Comparison of ENCODE assay signal across 10 cellular contexts in genomic region chr10:74011762-74012161, GRCh38. TPM values are rescaled to one million over a fixed set of nuclear protein-coding genes. Genes with fewer than 3 reads are reported as not detected.
DNase-seq lines count a peak whose midpoint lies in the region; TF ChIP-seq lines count a peak whose summit lies in the region.
"Had no signal": no experiment of that assay in that cellular context is flagged by ENCODE, and none has a peak within 500 bp of the region (broad histone marks: within the 10 kb centered on the region; RNA-seq: fewer than 3 reads in every experiment).

No MANE protein-coding gene starts in this region.

- dilution Hi-C loops in mammary epithelial cell (cut with HindIII; ENCODE audit: low sequenced_read_pairs), result loop anchor here (5.0 kb wide), 2 partner anchors 44 to 144 kb away; no protein-coding TSS in a partner anchor

- no peak for TF ChIP-seq POLR2A in Peyer's patch (IDR thresholded peaks at IDR 0.05)

- H3K36me3 ChIP-seq in mammary epithelial cell (ENCODE audit: insufficient read depth, low read length) (peaks cover 2% of the 10 kb centered on the region), Peyer's patch (no peaks in the 10 kb centered on the region)

- TF ChIP-seq CTCF in mammary epithelial cell (conservative IDR thresholded peaks at IDR 0.05 in 1 of 2, IDR thresholded peaks at IDR 0.05 in 1 of 2; ENCODE audit: extremely low read depth in 1 of 2, insufficient read depth in 1 of 2, low read depth in 1 of 2, low read length in 2 of 2) (no peak), Peyer's patch (IDR thresholded peaks at IDR 0.05) (no peak)

- H3K4me1 ChIP-seq in mammary epithelial cell (ENCODE audit: insufficient read depth, low read length) (peaks cover 28% of the 10 kb centered on the region), Peyer's patch (peaks cover 0 to 10% (median 0%) of the 10 kb centered on the region in 4 donors)

- H3K9me3 ChIP-seq in mammary epithelial cell (replicated peaks; ENCODE audit: insufficient read depth, low read length) (no peaks in the 10 kb centered on the region), Peyer's patch (no peaks in the 10 kb centered on the region)

- H3K4me3 ChIP-seq in mammary epithelial cell (replicated peaks in 1 of 3; ENCODE audit: insufficient read depth in 1 of 3, low read depth in 2 of 3, low read length in 3 of 3), result no peak overlapping the region
- no peak overlapping the region for H3K4me3 ChIP-seq in Peyer's patch

- no peak overlapping the region for H3K9ac ChIP-seq in mammary epithelial cell (ENCODE audit: insufficient read depth, low read length)
- H3K9ac ChIP-seq: parathyroid adenoma had no signal

- H3K4me2 ChIP-seq in mammary epithelial cell (ENCODE audit: insufficient read depth, low read depth, low read length), result no peak overlapping the region

- no TSS peak for BruUV-seq in mammary epithelial cell (replicated peaks; lab: Mats Ljungman, UMichigan)

- CTCF ChIA-PET in mammary epithelial cell (lab: Charles Lee; ENCODE audit: low non-redundant PET), result no interaction called here

- in situ Hi-C loops in mammary epithelial cell (cut with MboI; ENCODE audit: low sequenced_read_pairs in 2 of 2), result no loop called here

- H3K27ac ChIP-seq in mammary epithelial cell (ENCODE audit: insufficient read depth, low read depth, low read length) (no peak overlapping the region), Peyer's patch (no peak overlapping the region)
- H3K27ac ChIP-seq: parathyroid adenoma had no signal

- no peaks in the 10 kb centered on the region for H4K20me1 ChIP-seq in mammary epithelial cell (ENCODE audit: insufficient read depth, low read length)

- WGBS in mammary epithelial cell (ENCODE audit: low coverage, missing lambda C conversion rate), result 0% methylated on average over 1 of the region's 1 CpG

- H2AFZ ChIP-seq in mammary epithelial cell (ENCODE audit: low read depth, low read length), result no peak overlapping the region
- H2AFZ ChIP-seq: parathyroid adenoma had no signal

- peak; percentile 37 for DNase-seq in AG08395 (ENCODE audit: low spot score)
- peak; percentile 73 for DNase-seq in HT1080 (ENCODE audit: low read depth)
- peak; percentile 67 for DNase-seq in mammary epithelial cell
- DNase-seq in midbrain (lab: John Stamatoyannopoulos, UW), result peak; percentile 50
- DNase-seq in NAMALWA (ENCODE audit: low spot score), result no peak
- DNase-seq in NCI-H446 treated with DMSO at 0.1 percent for 48 hours (lab: John Stamatoyannopoulos, UW), result no peak
- DNase-seq in UCSD-AML1 (lab: John Stamatoyannopoulos, UW; ENCODE audit: unreplicated experiment), result no peak
- no peak for DNase-seq in Peyer's patch
- DNase-seq: SHP77 treated with DMSO at 0.1 percent for 48 hours had no signal

- peaks cover 97% of the 10 kb centered on the region for H3K79me2 ChIP-seq in mammary epithelial cell (ENCODE audit: insufficient read depth, low read length)

- no peaks in the 10 kb centered on the region for H3K27me3 ChIP-seq in mammary epithelial cell (ENCODE audit: insufficient read depth, low read length)
- H3K27me3 ChIP-seq in Peyer's patch, result no peaks in the 10 kb centered on the region

- intact Hi-C loops in mammary epithelial cell (cut with micrococcal nuclease), result no loop called here

RNA-seq across cellular contexts. Expression of gene VCL, which starts 13.8 kb away (rescaled TPM):
- 125 and 138 TPM in 2 replicates for total RNA-seq in HT1080 (2014; rRNA removed; shearing (Covaris generic))
- polyA plus RNA-seq in HT1080 (2015; cell fraction: cytosol; rRNA removed), result 58.6 and 83.0 TPM in 2 replicates
- polyA plus RNA-seq in HT1080 (2015; cell fraction: nucleus; rRNA removed), result 589 and 629 TPM in 2 replicates
- total RNA-seq in mammary epithelial cell, result 100 to 1,000 TPM; 136 to 172 TPM
- 70.9 TPM for polyA plus RNA-seq in mammary epithelial cell
- 222 TPM for polyA minus RNA-seq in mammary epithelial cell
- 100 to 1,000 TPM in 1 of 4 donors, 10 to 100 TPM in 3; 36.3 to 103 (median 61.4) TPM for total RNA-seq in Peyer's patch

Comparison
In these comparisons a context has a peak if more than half of its experiments do, and no peak if none do; other contexts are left out.
1. DNase-seq: peak in AG08395 (single experiment), HT1080 (single experiment), mammary epithelial cell (single experiment) and midbrain (single experiment); none in NAMALWA (single experiment), NCI-H446 treated with DMSO at 0.1 percent for 48 hours (single experiment), UCSD-AML1 (single experiment) and Peyer's patch (0 of 3).